Comparison of ENCODE assay signal across 2 cellular contexts in genomic region chr12:95874452-95874851, GRCh38.
TF ChIP-seq lines count a peak whose summit lies in the region.

No MANE protein-coding gene starts in this region.

TF ChIP-seq in HCT116, 20 proteins besides CTCF, POLR2A, EP300 and RAD21:
- TF ChIP-seq ZNF274 (IDR thresholded peaks at IDR 0.05; ENCODE audit: low read depth, low read length) (no peak), CBX3 (IDR thresholded peaks at IDR 0.05; ENCODE audit: low read depth) (no peak), EZH2 (IDR thresholded peaks at IDR 0.05) (no peak), SP1 (IDR thresholded peaks at IDR 0.05; ENCODE audit: low read depth) (no peak), YY1 (IDR thresholded peaks at IDR 0.05; ENCODE audit: extremely low read depth, insufficient replicate concordance, low read depth, low read length) (no peak), ZFX (IDR thresholded peaks at IDR 0.05) (no peak), FOSL1 (IDR thresholded peaks at IDR 0.05; ENCODE audit: low read depth) (no peak), ZBTB33 (IDR thresholded peaks at IDR 0.05; ENCODE audit: extremely low read depth, insufficient replicate concordance, low read length) (no peak), TCF7L2 (IDR thresholded peaks at IDR 0.05; ENCODE audit: borderline replicate concordance, extremely low read depth, insufficient read depth, insufficient read length) (no peak), MAX (IDR thresholded peaks at IDR 0.05) (no peak), ELF1 (IDR thresholded peaks at IDR 0.05; ENCODE audit: borderline replicate concordance, low read depth) (no peak), JUND (IDR thresholded peaks at IDR 0.05) (no peak), EZH2phosphoT487 (IDR thresholded peaks at IDR 0.05; ENCODE audit: borderline replicate concordance) (no peak), ATF3 (IDR thresholded peaks at IDR 0.05) (no peak), REST (IDR thresholded peaks at IDR 0.05; ENCODE audit: low read depth) (no peak), POLR2AphosphoS5 (IDR thresholded peaks at IDR 0.05; ENCODE audit: low read depth, low read length) (no peak), SRF (IDR thresholded peaks at IDR 0.05; ENCODE audit: low read depth) (no peak), CEBPB (IDR thresholded peaks at IDR 0.05; ENCODE audit: low read depth) (no peak)

TF ChIP-seq in H1, 55 proteins besides CTCF, POLR2A, EP300 and RAD21:
- TF ChIP-seq KDM5A (IDR thresholded peaks at IDR 0.05; ENCODE audit: low read length) (no peak), TCF12 (IDR thresholded peaks at IDR 0.05; ENCODE audit: low read depth, low read length) (no peak), BACH1 (IDR thresholded peaks at IDR 0.05; ENCODE audit: low read length) (peak; percentile 29; the same call in 1 of the 2 replicates), BRCA1 (IDR thresholded peaks at IDR 0.05; ENCODE audit: low read depth, low read length) (no peak), SIN3A (conservative IDR thresholded peaks at IDR 0.05 in 1 of 2, IDR thresholded peaks at IDR 0.05 in 1 of 2; ENCODE audit: low read depth in 1 of 2, low read length in 2 of 2) (no peak), EGR1 (IDR thresholded peaks at IDR 0.05; ENCODE audit: borderline replicate concordance, low read depth, low read length) (no peak), POLR2AphosphoS5 (IDR thresholded peaks at IDR 0.05; ENCODE audit: low read depth, low read length) (no peak)
TF ChIP-seq in H1: peak in this region for 1.
